23 cellular contexts compared by ENCODE assay signal in genomic region chr11:35983965-35984364, GRCh38. TPM values are rescaled to one million over a fixed set of nuclear protein-coding genes. Genes with fewer than 3 reads are reported as not detected.
"Had no signal": no experiment of that assay in that cellular context is flagged by ENCODE, and none has a peak within 500 bp of the region (broad histone marks: within the 10 kb centered on the region; RNA-seq: fewer than 3 reads in every experiment).

No MANE protein-coding gene starts in this region.

- DNase-seq: cerebellar nuclear complex; dorsolateral prefrontal cortex; effector CD4-positive, alpha-beta T cell; foreskin melanocyte; kidney; left lung; mesendoderm; midbrain; naive thymus-derived CD4-positive, alpha-beta T cell; psoas muscle; right cardiac atrium; spleen; stimulated activated CD4-positive, alpha-beta T cell treated with anti-CD3 and anti-CD28 coated beads, Interleukin-4, amount 100 ng/mL, for 4 hours; stimulated activated naive CD8-positive, alpha-beta T cell treated with anti-CD3 and anti-CD28 coated beads, Interleukin-15, Interleukin-2, amounts not matched to agents 100 U/mL and 50 U/mL, for 24 hours; transverse colon had no signal

- H3K4me2 ChIP-seq: neural progenitor cell had no signal

- H3K27ac ChIP-seq: epithelial cell of prostate, left lung, neural progenitor cell, parathyroid adenoma, psoas muscle, skin epidermis, suprapubic skin, transverse colon, vagina had no signal

- H3K79me2 ChIP-seq: parathyroid adenoma had no signal

- H3K4me3 ChIP-seq: dorsolateral prefrontal cortex, left lung, neural progenitor cell, psoas muscle, skin epidermis, spleen, suprapubic skin, transverse colon, vagina had no signal

- H3K9me3 ChIP-seq: left lung, psoas muscle, suprapubic skin, transverse colon, vagina had no signal

- H3K4me1 ChIP-seq: left lung, parathyroid adenoma had no signal

- H3K27me3 ChIP-seq: dorsolateral prefrontal cortex, left lung, neural progenitor cell, spleen, suprapubic skin, transverse colon, vagina had no signal

- H3K36me3 ChIP-seq: left lung, neural progenitor cell, spleen, suprapubic skin, transverse colon, vagina had no signal

- ATAC-seq: esophagus mucosa; left lung; naive thymus-derived CD4-positive, alpha-beta T cell; right cardiac atrium; stimulated activated memory B cell treated with anti-CD40 and anti-IgM and Interleukin-4, amounts not matched to agents 10 μg/mL and 1 μg/mL and 100 μg/mL, for 72 hours; stimulated activated naive CD8-positive, alpha-beta T cell treated with anti-CD3 and anti-CD28 coated beads, Interleukin-15, Interleukin-2, amounts not matched to agents 100 U/mL and 50 U/mL, for 24 hours had no signal

- H2AFZ ChIP-seq: neural progenitor cell, parathyroid adenoma had no signal

RNA-seq across cellular contexts. Expression of gene LDLRAD3, which starts 40.1 kb away (rescaled TPM):
- polyA plus RNA-seq: naive thymus-derived CD4-positive, alpha-beta T cell had no signal
